ENCODE assay signal across 8 cellular contexts in genomic region chr4:108173599-108174057, GRCh38. TPM values are rescaled to one million over a fixed set of nuclear protein-coding genes. Genes with fewer than 3 reads are reported as not detected.
DNase-seq lines count a peak whose midpoint lies in the region; ATAC-seq, FAIRE-seq and TF ChIP-seq lines count a peak whose summit lies in the region.

No MANE protein-coding gene starts in this region.

- peak overlapping the region; percentile 89 to 96 (median 90) for H3K4me3 Mint-ChIP-seq in CD4-positive, alpha-beta memory T cell
- peak overlapping the region; percentile 51 for H3K4me3 Mint-ChIP-seq in endodermal cell

- CTCF ChIA-PET in CD4-positive, alpha-beta memory T cell (lab: Charles Lee; ENCODE audit: partially characterized antibody): interaction anchor here (0.9 to 1.8 kb wide), 8 partner anchors 8 to 399 kb away, joined by 3 to 6 read pairs (median 3); no protein-coding TSS in a partner anchor

- 77 to 79% methylated on average over 10 to 11 of the region's 11 CpGs for WGBS in endodermal cell (ENCODE audit: insufficient coverage in 1 of 2, insufficient read length in 1 of 2), 2 experiments
- 63 to 69% methylated on average over 11 of the region's 11 CpGs for WGBS in pancreas, 2 donors

- H3K9ac ChIP-seq in MM.1S (ENCODE audit: low read length): peak overlapping the region; percentile 71; the same call in 1 of the 2 replicates
- no peak overlapping the region for H3K9ac ChIP-seq in endodermal cell (ENCODE audit: extremely low read depth, low read length, poor library complexity, severe bottlenecking)

- no peaks in the 10 kb centered on the region for H3K36me3 ChIP-seq in CD4-positive, alpha-beta memory T cell (ENCODE audit: insufficient read depth, low read length)
- H3K36me3 ChIP-seq in MM.1S (replicated peaks; ENCODE audit: insufficient read depth, low read length) (no peaks in the 10 kb centered on the region), endodermal cell (ENCODE audit: control insufficient read depth, insufficient read depth, low read length) (no peaks in the 10 kb centered on the region), pancreas (no peaks in the 10 kb centered on the region)

- no peak for DNase-seq in CD4-positive, alpha-beta memory T cell
- DNase-seq in MM.1S (no peak), endodermal cell (no peak), pancreas (no peak), Kasumi-1 (lab: John Stamatoyannopoulos, UW) (no peak), superior temporal gyrus (ENCODE audit: extremely low spot score) (no peak), middle frontal gyrus (ENCODE audit: extremely low spot score, low spot score) (no peak)

- H4K20me1 ChIP-seq in MM.1S (ENCODE audit: insufficient read depth, low read length): no peaks in the 10 kb centered on the region

- no peaks in the 10 kb centered on the region for H3K79me2 ChIP-seq in MM.1S (ENCODE audit: low read length)

- peaks cover 28 to 50% (median 37%) of the 10 kb centered on the region in 4 donors for H3K4me1 Mint-ChIP-seq in CD4-positive, alpha-beta memory T cell
- peaks cover 17% of the 10 kb centered on the region for H3K4me1 Mint-ChIP-seq in endodermal cell

- peak overlapping the region; percentile 50 for H3K27ac ChIP-seq in CD4-positive, alpha-beta memory T cell (ENCODE audit: low read depth, low read length)
- H3K27ac ChIP-seq in MM.1S (ENCODE audit: low read length) (peak overlapping the region; percentile 64; the same call in 1 of the 2 replicates), endodermal cell (ENCODE audit: low read depth, low read length) (peak overlapping the region; percentile 86), pancreas (no peak overlapping the region)

- H3K4me2 ChIP-seq in MM.1S (ENCODE audit: low read depth, low read length): peak overlapping the region; percentile 96

- no peaks in the 10 kb centered on the region for H3K9me3 Mint-ChIP-seq in CD4-positive, alpha-beta memory T cell
- no peaks in the 10 kb centered on the region for H3K9me3 Mint-ChIP-seq in endodermal cell

- POLR2A ChIA-PET in CD4-positive, alpha-beta memory T cell (lab: Charles Lee; ENCODE audit: partially characterized antibody): interaction anchor here (1.0 to 19.9 kb wide), 7 partner anchors 15 to 293 kb away, joined by 3 to 460 read pairs (median 6); no protein-coding TSS in a partner anchor

- H3F3A ChIP-seq in MM.1S (ENCODE audit: insufficient read depth, low read length): peaks cover 16% of the 10 kb centered on the region; the same call in 1 of the 2 replicates

- H3K9me3 ChIP-seq in CD4-positive, alpha-beta memory T cell (ENCODE audit: control insufficient read depth in 1 of 2, low read length in 2 of 2): no peaks in the 10 kb centered on the region
- no peaks in the 10 kb centered on the region for H3K9me3 ChIP-seq in MM.1S (replicated peaks; ENCODE audit: insufficient read depth, low read length)
- H3K9me3 ChIP-seq in endodermal cell (ENCODE audit: control insufficient read depth, low read length): no peaks in the 10 kb centered on the region
- no peaks in the 10 kb centered on the region for H3K9me3 ChIP-seq in pancreas

- peak overlapping the region; percentile 47 to 94 (median 81) for H3K27ac Mint-ChIP-seq in CD4-positive, alpha-beta memory T cell
- H3K27ac Mint-ChIP-seq in endodermal cell: no peak overlapping the region

- H3K27me3 Mint-ChIP-seq in CD4-positive, alpha-beta memory T cell: peaks cover 17 to 25% of the 10 kb centered on the region in 2 donors
- peaks cover 88% of the 10 kb centered on the region for H3K27me3 Mint-ChIP-seq in endodermal cell (ENCODE audit: insufficient read depth)

- peaks cover 43% of the 10 kb centered on the region for H3K4me1 ChIP-seq in CD4-positive, alpha-beta memory T cell (ENCODE audit: insufficient read depth, low read length)
- H3K4me1 ChIP-seq in MM.1S (ENCODE audit: low read length) (peaks cover 17% of the 10 kb centered on the region; the same call in 1 of the 2 replicates), endodermal cell (ENCODE audit: control insufficient read depth, insufficient read depth, low read length) (peaks cover 8% of the 10 kb centered on the region), pancreas (peaks cover 0 to 5% (median 0%) of the 10 kb centered on the region in 3 donors)

- no peaks in the 10 kb centered on the region for H3K9me2 ChIP-seq in MM.1S (replicated peaks; ENCODE audit: insufficient read depth, low read length)

- H2AFZ ChIP-seq in MM.1S (ENCODE audit: low read length): peak overlapping the region; percentile 92

- peaks cover 14% of the 10 kb centered on the region for H3K27me3 ChIP-seq in CD4-positive, alpha-beta memory T cell (ENCODE audit: insufficient read depth, low read length)
- H3K27me3 ChIP-seq in MM.1S (replicated peaks; ENCODE audit: insufficient read depth, low read length) (peaks cover 30% of the 10 kb centered on the region), endodermal cell (ENCODE audit: control insufficient read depth, insufficient read depth, low read length, poor library complexity, severe bottlenecking) (peaks cover 83% of the 10 kb centered on the region), pancreas (peaks cover 0 to 19% (median 5%) of the 10 kb centered on the region in 4 donors)

- H3K4me3 ChIP-seq in CD4-positive, alpha-beta memory T cell (ENCODE audit: low read length in 2 of 2): peak overlapping the region; percentile 61 to 79
- H3K4me3 ChIP-seq in MM.1S (ENCODE audit: low read length): peak overlapping the region; percentile 82
- peak overlapping the region; percentile 77 for H3K4me3 ChIP-seq in endodermal cell (ENCODE audit: low read length)
- H3K4me3 ChIP-seq in pancreas: peak overlapping the region in 3 of 4 donors; percentile 33 to 51 (median 42)

- FAIRE-seq in pancreas (lab: Jason Lieb, UNC): no peak

- intact Hi-C loops in CD4-positive, alpha-beta memory T cell (cut with micrococcal nuclease): loop anchor here (2.0 to 5.0 kb wide), 3 partner anchors 184 to 293 kb away; no protein-coding TSS in a partner anchor
- intact Hi-C loops in pancreas (cut with DNase I): no loop called here

- no peak for TF ChIP-seq CTCF in MM.1S (IDR thresholded peaks at IDR 0.05; ENCODE audit: low read length)
- no peak for TF ChIP-seq CTCF in endodermal cell (conservative IDR thresholded peaks at IDR 0.05)
- no peak for TF ChIP-seq CTCF in pancreas (IDR thresholded peaks at IDR 0.05)

- peaks cover 10 to 13% of the 10 kb centered on the region in 2 donors for H3K36me3 Mint-ChIP-seq in CD4-positive, alpha-beta memory T cell
- H3K36me3 Mint-ChIP-seq in endodermal cell (ENCODE audit: low read depth): no peaks in the 10 kb centered on the region

- ATAC-seq in pancreas (no peak), HG02571 (IDR thresholded peaks at IDR 0.05; ENCODE audit: unreplicated experiment) (no peak)

RNA-seq across cellular contexts. Expression of gene LEF1, which starts 4.9 kb away (rescaled TPM):
- 100 to 1,000 TPM; 363 to 382 TPM for total RNA-seq in CD4-positive, alpha-beta memory T cell
- 100 to 1,000 TPM; 307 to 399 TPM for polyA plus RNA-seq in CD4-positive, alpha-beta memory T cell
- total RNA-seq in endodermal cell (1 to 10 TPM in 1 of 2 donors, under 1 TPM in 1; 0.95 to 1.6 TPM), pancreas (1 to 10 TPM in 3 of 6 donors, under 1 TPM in 3; 0.28 to 3.5 (median 1.1) TPM)
- 64.3 TPM for polyA plus RNA-seq in endodermal cell (2013, experiment 1 of 2)
- polyA plus RNA-seq in endodermal cell (2013, experiment 2 of 2): 58.7 TPM
- polyA plus RNA-seq in pancreas: under 1 TPM; 0.61 to 0.73 TPM

Comparison
In these comparisons a context has a peak if more than half of its experiments do, and no peak if none do; other contexts are left out.
1. H3K27ac ChIP-seq: peak in CD4-positive, alpha-beta memory T cell (single experiment), MM.1S (single experiment) and endodermal cell (single experiment); none in pancreas (0 of 4).
2. RNA of gene LEF1, which starts 4.9 kb away (total RNA-seq): 363 to 382 TPM in CD4-positive, alpha-beta memory T cell; 0.95 to 1.6 TPM in endodermal cell and 0.28 to 3.5 TPM in pancreas; every median in the first group is over 10 times any median in the second.
3. Peak in every context shown above with its lines, with median percentiles within 50 percentile points of each other: H3K4me3 ChIP-seq.